In the genomic region with DNA sequence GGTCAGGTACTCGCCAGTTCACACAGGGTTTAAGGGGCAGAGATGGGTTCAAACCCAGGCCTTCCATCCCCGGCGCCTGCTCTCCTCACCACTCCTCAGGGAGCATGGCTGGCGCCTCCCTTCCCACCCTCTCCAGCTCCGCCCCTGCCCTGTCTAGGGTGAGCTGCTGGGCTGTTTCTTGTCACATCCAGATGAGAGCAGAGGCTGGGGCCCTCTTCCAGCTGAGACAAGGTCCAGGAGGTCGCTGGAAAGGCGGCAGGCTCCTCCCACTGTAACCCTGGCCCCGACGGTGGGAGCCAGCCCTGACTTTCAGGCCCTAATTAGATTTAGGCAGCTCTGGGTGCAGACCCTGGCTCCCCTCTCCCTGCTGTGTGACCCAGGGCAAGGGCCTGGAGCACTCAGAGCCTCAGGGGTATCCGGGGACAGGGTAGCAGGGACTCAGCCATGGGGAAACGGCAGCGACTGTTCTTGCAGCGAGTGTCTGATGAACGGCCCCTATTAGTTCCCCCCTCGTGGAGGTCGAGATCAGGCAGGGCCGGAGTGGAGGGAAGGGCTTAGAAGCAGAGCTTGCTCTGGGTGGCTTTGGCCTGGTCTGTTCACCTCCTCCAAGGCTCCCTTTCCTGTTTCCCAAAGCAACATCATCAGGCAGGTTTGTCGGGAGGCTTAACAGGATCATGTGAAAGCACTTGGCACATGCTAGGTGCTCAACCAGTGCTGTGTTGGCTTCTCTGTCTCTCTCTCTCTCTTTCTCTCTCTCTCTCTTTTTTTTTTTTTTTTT, we compare ENCODE assay signal across 1 cellular context.
A peak's percentile ranks its signal among the peaks of the same experiment; 100 is the strongest.
TF ChIP-seq lines count a peak whose summit lies in the region.

No MANE protein-coding gene starts in this region.

TF ChIP-seq in HepG2, 621 proteins besides CTCF, POLR2A, EP300 and RAD21 (continued from another document and continues in another):
- TF ChIP-seq HNRNPL (IDR thresholded peaks at IDR 0.05; ENCODE audit: low read depth, low read length), result no peak
- TF ChIP-seq ZNF724P (CRISPR knock-in tag; IDR thresholded peaks at IDR 0.05; ENCODE audit: borderline replicate concordance), result no peak
- no peak for TF ChIP-seq IRF2 (CRISPR knock-in tag; IDR thresholded peaks at IDR 0.05)
- peak; percentile 64; the same call in 1 of the 2 replicates for TF ChIP-seq ZNF136 (CRISPR knock-in tag; IDR thresholded peaks at IDR 0.05; ENCODE audit: low read depth)
- peak; percentile 67 for TF ChIP-seq ZNF263 (CRISPR knock-in tag; IDR thresholded peaks at IDR 0.05)
- TF ChIP-seq, protein P1, sequence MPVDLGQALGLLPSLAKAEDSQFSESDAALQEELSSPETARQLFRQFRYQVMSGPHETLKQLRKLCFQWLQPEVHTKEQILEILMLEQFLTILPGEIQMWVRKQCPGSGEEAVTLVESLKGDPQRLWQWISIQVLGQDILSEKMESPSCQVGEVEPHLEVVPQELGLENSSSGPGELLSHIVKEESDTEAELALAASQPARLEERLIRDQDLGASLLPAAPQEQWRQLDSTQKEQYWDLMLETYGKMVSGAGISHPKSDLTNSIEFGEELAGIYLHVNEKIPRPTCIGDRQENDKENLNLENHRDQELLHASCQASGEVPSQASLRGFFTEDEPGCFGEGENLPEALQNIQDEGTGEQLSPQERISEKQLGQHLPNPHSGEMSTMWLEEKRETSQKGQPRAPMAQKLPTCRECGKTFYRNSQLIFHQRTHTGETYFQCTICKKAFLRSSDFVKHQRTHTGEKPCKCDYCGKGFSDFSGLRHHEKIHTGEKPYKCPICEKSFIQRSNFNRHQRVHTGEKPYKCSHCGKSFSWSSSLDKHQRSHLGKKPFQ (CRISPR knock-in tag; IDR thresholded peaks at IDR 0.05; ENCODE audit: insufficient replicate concordance), result no peak
- TF ChIP-seq ELF4 (CRISPR knock-in tag; IDR thresholded peaks at IDR 0.05; ENCODE audit: borderline replicate concordance), result no peak
- 0 out of 2 replicates have a peak, but pooled peaks have one; percentile 61 for TF ChIP-seq REPIN1 (CRISPR knock-in tag; IDR thresholded peaks at IDR 0.05; ENCODE audit: borderline replicate concordance, low read depth)
- TF ChIP-seq, protein P2, sequence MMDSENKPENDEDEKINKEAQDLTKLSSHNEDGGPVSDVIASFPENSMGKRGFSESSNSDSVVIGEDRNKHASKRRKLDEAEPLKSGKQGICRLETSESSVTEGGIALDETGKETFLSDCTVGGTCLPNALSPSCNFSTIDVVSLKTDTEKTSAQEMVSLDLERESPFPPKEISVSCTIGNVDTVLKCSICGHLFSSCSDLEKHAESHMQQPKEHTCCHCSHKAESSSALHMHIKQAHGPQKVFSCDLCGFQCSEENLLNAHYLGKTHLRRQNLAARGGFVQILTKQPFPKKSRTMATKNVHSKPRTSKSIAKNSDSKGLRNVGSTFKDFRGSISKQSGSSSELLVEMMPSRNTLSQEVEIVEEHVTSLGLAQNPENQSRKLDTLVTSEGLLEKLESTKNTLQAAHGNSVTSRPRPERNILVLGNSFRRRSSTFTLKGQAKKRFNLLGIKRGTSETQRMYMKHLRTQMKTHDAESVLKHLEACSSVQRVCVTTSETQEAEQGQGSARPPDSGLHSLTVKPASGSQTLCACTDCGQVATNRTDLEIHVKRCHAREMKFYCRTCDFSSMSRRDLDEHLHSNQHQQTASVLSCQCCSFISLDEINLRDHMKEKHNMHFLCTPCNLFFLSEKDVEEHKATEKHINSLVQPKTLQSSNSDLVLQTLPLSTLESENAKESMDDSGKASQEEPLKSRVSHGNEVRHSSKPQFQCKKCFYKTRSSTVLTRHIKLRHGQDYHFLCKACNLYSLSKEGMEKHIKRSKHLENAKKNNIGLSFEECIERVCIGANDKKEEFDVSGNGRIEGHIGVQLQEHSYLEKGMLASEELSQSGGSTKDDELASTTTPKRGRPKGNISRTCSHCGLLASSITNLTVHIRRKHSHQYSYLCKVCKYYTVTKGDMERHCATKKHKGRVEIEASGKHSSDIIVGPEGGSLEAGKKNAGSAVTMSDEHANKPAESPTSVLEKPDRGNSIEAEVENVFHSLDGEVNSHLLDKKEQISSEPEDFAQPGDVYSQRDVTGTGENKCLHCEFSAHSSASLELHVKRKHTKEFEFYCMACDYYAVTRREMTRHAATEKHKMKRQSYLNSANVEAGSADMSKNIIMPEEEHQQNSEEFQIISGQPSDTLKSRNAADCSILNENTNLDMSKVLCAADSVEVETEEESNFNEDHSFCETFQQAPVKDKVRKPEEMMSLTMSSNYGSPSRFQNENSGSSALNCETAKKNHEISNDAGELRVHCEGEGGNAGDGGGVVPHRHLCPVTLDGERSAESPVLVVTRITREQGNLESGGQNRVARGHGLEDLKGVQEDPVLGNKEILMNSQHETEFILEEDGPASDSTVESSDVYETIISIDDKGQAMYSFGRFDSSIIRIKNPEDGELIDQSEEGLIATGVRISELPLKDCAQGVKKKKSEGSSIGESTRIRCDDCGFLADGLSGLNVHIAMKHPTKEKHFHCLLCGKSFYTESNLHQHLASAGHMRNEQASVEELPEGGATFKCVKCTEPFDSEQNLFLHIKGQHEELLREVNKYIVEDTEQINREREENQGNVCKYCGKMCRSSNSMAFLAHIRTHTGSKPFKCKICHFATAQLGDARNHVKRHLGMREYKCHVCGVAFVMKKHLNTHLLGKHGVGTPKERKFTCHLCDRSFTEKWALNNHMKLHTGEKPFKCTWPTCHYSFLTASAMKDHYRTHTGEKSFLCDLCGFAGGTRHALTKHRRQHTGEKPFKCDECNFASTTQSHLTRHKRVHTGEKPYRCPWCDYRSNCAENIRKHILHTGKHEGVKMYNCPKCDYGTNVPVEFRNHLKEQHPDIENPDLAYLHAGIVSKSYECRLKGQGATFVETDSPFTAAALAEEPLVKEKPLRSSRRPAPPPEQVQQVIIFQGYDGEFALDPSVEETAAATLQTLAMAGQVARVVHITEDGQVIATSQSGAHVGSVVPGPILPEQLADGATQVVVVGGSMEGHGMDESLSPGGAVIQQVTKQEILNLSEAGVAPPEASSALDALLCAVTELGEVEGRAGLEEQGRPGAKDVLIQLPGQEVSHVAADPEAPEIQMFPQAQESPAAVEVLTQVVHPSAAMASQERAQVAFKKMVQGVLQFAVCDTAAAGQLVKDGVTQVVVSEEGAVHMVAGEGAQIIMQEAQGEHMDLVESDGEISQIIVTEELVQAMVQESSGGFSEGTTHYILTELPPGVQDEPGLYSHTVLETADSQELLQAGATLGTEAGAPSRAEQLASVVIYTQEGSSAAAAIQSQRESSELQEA (CRISPR knock-in tag; IDR thresholded peaks at IDR 0.05; ENCODE audit: not compliant biosample characterization), result peak; percentile 69
- no peak for TF ChIP-seq ZNF670 (CRISPR knock-in tag; IDR thresholded peaks at IDR 0.05; ENCODE audit: borderline replicate concordance)
- TF ChIP-seq, protein P3, sequence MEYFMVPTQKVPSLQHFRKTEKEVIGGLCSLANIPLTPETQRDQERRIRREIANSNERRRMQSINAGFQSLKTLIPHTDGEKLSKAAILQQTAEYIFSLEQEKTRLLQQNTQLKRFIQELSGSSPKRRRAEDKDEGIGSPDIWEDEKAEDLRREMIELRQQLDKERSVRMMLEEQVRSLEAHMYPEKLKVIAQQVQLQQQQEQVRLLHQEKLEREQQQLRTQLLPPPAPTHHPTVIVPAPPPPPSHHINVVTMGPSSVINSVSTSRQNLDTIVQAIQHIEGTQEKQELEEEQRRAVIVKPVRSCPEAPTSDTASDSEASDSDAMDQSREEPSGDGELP (IDR thresholded peaks at IDR 0.05; ENCODE audit: borderline replicate concordance, low read depth), result peak; percentile 94; the same call in 1 of the 2 replicates
- TF ChIP-seq ZFY (CRISPR knock-in tag; IDR thresholded peaks at IDR 0.05), result peak; percentile 57
- peak; percentile 94 for TF ChIP-seq ZNF292 (CRISPR knock-in tag; IDR thresholded peaks at IDR 0.05; ENCODE audit: borderline replicate concordance, low read depth)
- no peak for TF ChIP-seq ZNF30 (CRISPR knock-in tag; IDR thresholded peaks at IDR 0.05)
- no peak for TF ChIP-seq ZNF703 (CRISPR knock-in tag; IDR thresholded peaks at IDR 0.05; ENCODE audit: borderline replicate concordance)
- peak; percentile 79 for TF ChIP-seq SP5 (CRISPR knock-in tag; IDR thresholded peaks at IDR 0.05; ENCODE audit: borderline replicate concordance, low read depth)
- TF ChIP-seq ZNF883 (CRISPR knock-in tag; IDR thresholded peaks at IDR 0.05; ENCODE audit: not compliant biosample characterization), result peak; percentile 62
- peak; percentile 36; the same call in 1 of the 2 replicates for TF ChIP-seq NR2F6 (IDR thresholded peaks at IDR 0.05)
- 0 out of 2 replicates have a peak, but pooled peaks have one; percentile 54 for TF ChIP-seq NR2F6 (CRISPR knock-in tag; IDR thresholded peaks at IDR 0.05)
- TF ChIP-seq, protein P4, sequence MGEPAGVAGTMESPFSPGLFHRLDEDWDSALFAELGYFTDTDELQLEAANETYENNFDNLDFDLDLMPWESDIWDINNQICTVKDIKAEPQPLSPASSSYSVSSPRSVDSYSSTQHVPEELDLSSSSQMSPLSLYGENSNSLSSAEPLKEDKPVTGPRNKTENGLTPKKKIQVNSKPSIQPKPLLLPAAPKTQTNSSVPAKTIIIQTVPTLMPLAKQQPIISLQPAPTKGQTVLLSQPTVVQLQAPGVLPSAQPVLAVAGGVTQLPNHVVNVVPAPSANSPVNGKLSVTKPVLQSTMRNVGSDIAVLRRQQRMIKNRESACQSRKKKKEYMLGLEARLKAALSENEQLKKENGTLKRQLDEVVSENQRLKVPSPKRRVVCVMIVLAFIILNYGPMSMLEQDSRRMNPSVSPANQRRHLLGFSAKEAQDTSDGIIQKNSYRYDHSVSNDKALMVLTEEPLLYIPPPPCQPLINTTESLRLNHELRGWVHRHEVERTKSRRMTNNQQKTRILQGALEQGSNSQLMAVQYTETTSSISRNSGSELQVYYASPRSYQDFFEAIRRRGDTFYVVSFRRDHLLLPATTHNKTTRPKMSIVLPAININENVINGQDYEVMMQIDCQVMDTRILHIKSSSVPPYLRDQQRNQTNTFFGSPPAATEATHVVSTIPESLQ (CRISPR knock-in tag; conservative IDR thresholded peaks at IDR 0.05), result no peak
- TF ChIP-seq SOX6 (IDR thresholded peaks at IDR 0.05), result no peak
- 0 out of 2 replicates have a peak, but pooled peaks have one; percentile 37 for TF ChIP-seq SOX6 (CRISPR knock-in tag; IDR thresholded peaks at IDR 0.05)
- peak; percentile 36; the same call in 1 of the 2 replicates for TF ChIP-seq ZBTB7A (CRISPR knock-in tag; IDR thresholded peaks at IDR 0.05)
- TF ChIP-seq ZFP62 (CRISPR knock-in tag; IDR thresholded peaks at IDR 0.05), result no peak
- TF ChIP-seq, protein P5, sequence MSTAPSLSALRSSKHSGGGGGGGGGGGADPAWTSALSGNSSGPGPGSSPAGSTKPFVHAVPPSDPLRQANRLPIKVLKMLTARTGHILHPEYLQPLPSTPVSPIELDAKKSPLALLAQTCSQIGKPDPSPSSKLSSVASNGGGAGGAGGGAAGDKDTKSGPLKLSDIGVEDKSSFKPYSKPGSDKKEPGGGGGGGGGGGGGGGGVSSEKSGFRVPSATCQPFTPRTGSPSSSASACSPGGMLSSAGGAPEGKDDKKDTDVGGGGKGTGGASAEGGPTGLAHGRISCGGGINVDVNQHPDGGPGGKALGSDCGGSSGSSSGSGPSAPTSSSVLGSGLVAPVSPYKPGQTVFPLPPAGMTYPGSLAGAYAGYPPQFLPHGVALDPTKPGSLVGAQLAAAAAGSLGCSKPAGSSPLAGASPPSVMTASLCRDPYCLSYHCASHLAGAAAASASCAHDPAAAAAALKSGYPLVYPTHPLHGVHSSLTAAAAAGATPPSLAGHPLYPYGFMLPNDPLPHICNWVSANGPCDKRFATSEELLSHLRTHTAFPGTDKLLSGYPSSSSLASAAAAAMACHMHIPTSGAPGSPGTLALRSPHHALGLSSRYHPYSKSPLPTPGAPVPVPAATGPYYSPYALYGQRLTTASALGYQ (CRISPR knock-in tag; IDR thresholded peaks at IDR 0.05), result no peak
- TF ChIP-seq PCBP1 (IDR thresholded peaks at IDR 0.05; ENCODE audit: borderline replicate concordance, low read depth, low read length), result no peak
- no peak for TF ChIP-seq JUND (CRISPR knock-in tag; IDR thresholded peaks at IDR 0.05)
- TF ChIP-seq SIN3A (IDR thresholded peaks at IDR 0.05; ENCODE audit: borderline replicate concordance, low read depth, low read length), result 0 out of 2 replicates have a peak, but pooled peaks have one; percentile 49
- TF ChIP-seq CBX5 (CRISPR knock-in tag; IDR thresholded peaks at IDR 0.05; ENCODE audit: borderline replicate concordance), result no peak
- no peak for TF ChIP-seq LCORL (IDR thresholded peaks at IDR 0.05)
- TF ChIP-seq LCORL (CRISPR knock-in tag; IDR thresholded peaks at IDR 0.05), result peak; percentile 57; the same call in 1 of the 2 replicates
- TF ChIP-seq YEATS4 (CRISPR knock-in tag; IDR thresholded peaks at IDR 0.05; ENCODE audit: borderline replicate concordance), result no peak
- TF ChIP-seq NAIF1 (CRISPR knock-in tag; IDR thresholded peaks at IDR 0.05; ENCODE audit: borderline replicate concordance), result no peak
- TF ChIP-seq, protein P6, sequence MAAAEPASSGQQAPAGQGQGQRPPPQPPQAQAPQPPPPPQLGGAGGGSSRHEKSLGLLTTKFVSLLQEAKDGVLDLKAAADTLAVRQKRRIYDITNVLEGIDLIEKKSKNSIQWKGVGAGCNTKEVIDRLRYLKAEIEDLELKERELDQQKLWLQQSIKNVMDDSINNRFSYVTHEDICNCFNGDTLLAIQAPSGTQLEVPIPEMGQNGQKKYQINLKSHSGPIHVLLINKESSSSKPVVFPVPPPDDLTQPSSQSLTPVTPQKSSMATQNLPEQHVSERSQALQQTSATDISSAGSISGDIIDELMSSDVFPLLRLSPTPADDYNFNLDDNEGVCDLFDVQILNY (CRISPR knock-in tag; conservative IDR thresholded peaks at IDR 0.05), result peak; percentile 1; the same call in 1 of the 2 replicates
- TF ChIP-seq SOX5 (CRISPR knock-in tag; IDR thresholded peaks at IDR 0.05; ENCODE audit: borderline replicate concordance), result 0 out of 2 replicates have a peak, but pooled peaks have one; percentile 13
- peak; percentile 17; the same call in 1 of the 2 replicates for TF ChIP-seq KMT2B (CRISPR knock-in tag; IDR thresholded peaks at IDR 0.05)
- TF ChIP-seq, protein P7, sequence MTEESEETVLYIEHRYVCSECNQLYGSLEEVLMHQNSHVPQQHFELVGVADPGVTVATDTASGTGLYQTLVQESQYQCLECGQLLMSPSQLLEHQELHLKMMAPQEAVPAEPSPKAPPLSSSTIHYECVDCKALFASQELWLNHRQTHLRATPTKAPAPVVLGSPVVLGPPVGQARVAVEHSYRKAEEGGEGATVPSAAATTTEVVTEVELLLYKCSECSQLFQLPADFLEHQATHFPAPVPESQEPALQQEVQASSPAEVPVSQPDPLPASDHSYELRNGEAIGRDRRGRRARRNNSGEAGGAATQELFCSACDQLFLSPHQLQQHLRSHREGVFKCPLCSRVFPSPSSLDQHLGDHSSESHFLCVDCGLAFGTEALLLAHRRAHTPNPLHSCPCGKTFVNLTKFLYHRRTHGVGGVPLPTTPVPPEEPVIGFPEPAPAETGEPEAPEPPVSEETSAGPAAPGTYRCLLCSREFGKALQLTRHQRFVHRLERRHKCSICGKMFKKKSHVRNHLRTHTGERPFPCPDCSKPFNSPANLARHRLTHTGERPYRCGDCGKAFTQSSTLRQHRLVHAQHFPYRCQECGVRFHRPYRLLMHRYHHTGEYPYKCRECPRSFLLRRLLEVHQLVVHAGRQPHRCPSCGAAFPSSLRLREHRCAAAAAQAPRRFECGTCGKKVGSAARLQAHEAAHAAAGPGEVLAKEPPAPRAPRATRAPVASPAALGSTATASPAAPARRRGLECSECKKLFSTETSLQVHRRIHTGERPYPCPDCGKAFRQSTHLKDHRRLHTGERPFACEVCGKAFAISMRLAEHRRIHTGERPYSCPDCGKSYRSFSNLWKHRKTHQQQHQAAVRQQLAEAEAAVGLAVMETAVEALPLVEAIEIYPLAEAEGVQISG (CRISPR knock-in tag; IDR thresholded peaks at IDR 0.05), result peak; percentile 49
- no peak for TF ChIP-seq MED1 (CRISPR knock-in tag; IDR thresholded peaks at IDR 0.05)
- TF ChIP-seq ZNF546 (CRISPR knock-in tag; conservative IDR thresholded peaks at IDR 0.05), result 0 out of 2 replicates have a peak, but pooled peaks have one; percentile 60
- TF ChIP-seq FOXC1 (CRISPR knock-in tag; IDR thresholded peaks at IDR 0.05; ENCODE audit: borderline replicate concordance), result 0 out of 2 replicates have a peak, but pooled peaks have one; percentile 4
- TF ChIP-seq ZNF720 (CRISPR knock-in tag; IDR thresholded peaks at IDR 0.05), result peak; percentile 71; the same call in 1 of the 2 replicates
